ENCODE assay signal across 27 cellular contexts in genomic region chr16:89653656-89654295, GRCh38. TPM values are rescaled to one million over a fixed set of nuclear protein-coding genes. Genes with fewer than 3 reads are reported as not detected.
DNase-seq lines count a peak whose midpoint lies in the region; ATAC-seq and TF ChIP-seq lines count a peak whose summit lies in the region.
"Had no signal": no experiment of that assay in that cellular context is flagged by ENCODE, and none has a peak within 500 bp of the region (broad histone marks: within the 10 kb centered on the region; RNA-seq: fewer than 3 reads in every experiment).

No MANE protein-coding gene starts in this region.

- DNase-seq in T-helper 1 cell: no peak
- no peak for DNase-seq in stimulated activated naive CD8-positive, alpha-beta T cell treated with anti-CD3 and anti-CD28 coated beads, Interleukin-15, amount 100 ng/mL, for 72 hours
- no peak for DNase-seq in naive B cell
- no peak for DNase-seq in MM.1S
- no peak for DNase-seq in cerebellum (ENCODE audit: low spot score)
- DNase-seq: activated CD4-positive, alpha-beta T cell treated with anti-CD3 and anti-CD28 coated beads for 48 hours; anterior cingulate cortex; CD8-positive, alpha-beta T cell; dorsolateral prefrontal cortex; GM23248; islet precursor cell; left ventricle myocardium superior; NCI-H146; NCI-H510A treated with DMSO at 0.1 percent for 48 hours; PC-9; stimulated activated CD4-positive, alpha-beta T cell treated with anti-CD3 and anti-CD28 coated beads, Interleukin-4, amount 100 ng/mL, for 4 hours; stimulated activated naive CD4-positive, alpha-beta T cell treated with Interleukin-2 at 50 U/mL for 16 hours; thyroid gland had no signal

- no peak overlapping the region for H3K4me3 ChIP-seq in MM.1S (ENCODE audit: low read length)
- H3K4me3 ChIP-seq: cardiac muscle cell, dorsolateral prefrontal cortex, GM23248, PC-9, SJSA1, thyroid gland had no signal

- H3K79me2 ChIP-seq in MM.1S (ENCODE audit: low read length): peaks cover 33% of the 10 kb centered on the region

- peaks cover 23% of the 10 kb centered on the region for H3K4me1 Mint-ChIP-seq in T-helper 1 cell treated with Interleukin-12 subunit alpha and Interleukin-12 subunit beta and Interleukin-4 antibody, amounts not matched to agents 30 μg/mL and 1 μg/mL, for 36 hours (ENCODE audit: low read depth)
- peaks cover 33% of the 10 kb centered on the region for H3K4me1 Mint-ChIP-seq in stimulated activated naive CD8-positive, alpha-beta T cell treated with anti-CD3 and anti-CD28 coated beads, Interleukin-15, Interleukin-2, amounts not matched to agents 100 ng/mL and 50 ng/mL, for 24 hours (ENCODE audit: low read depth)
- H3K4me1 Mint-ChIP-seq in stimulated activated naive CD8-positive, alpha-beta T cell treated with anti-CD3 and anti-CD28 coated beads, Interleukin-15, amount 100 ng/mL, for 72 hours: peaks cover 30% of the 10 kb centered on the region
- H3K4me1 Mint-ChIP-seq in naive B cell: peaks cover 22 to 31% (median 26%) of the 10 kb centered on the region in 3 donors

- no peaks in the 10 kb centered on the region for H3K9me3 Mint-ChIP-seq in T-helper 1 cell treated with Interleukin-12 subunit alpha and Interleukin-12 subunit beta and Interleukin-4 antibody, amounts not matched to agents 30 μg/mL and 1 μg/mL, for 36 hours
- no peaks in the 10 kb centered on the region for H3K9me3 Mint-ChIP-seq in stimulated activated naive CD8-positive, alpha-beta T cell treated with anti-CD3 and anti-CD28 coated beads, Interleukin-15, Interleukin-2, amounts not matched to agents 100 ng/mL and 50 ng/mL, for 24 hours
- H3K9me3 Mint-ChIP-seq in stimulated activated naive CD8-positive, alpha-beta T cell treated with anti-CD3 and anti-CD28 coated beads, Interleukin-15, amount 100 ng/mL, for 72 hours: no peaks in the 10 kb centered on the region
- no peaks in the 10 kb centered on the region for H3K9me3 Mint-ChIP-seq in naive B cell
- H3K9me3 Mint-ChIP-seq: CD8-positive, alpha-beta T cell had no signal

- peak overlapping the region; percentile 50 for H3K4me3 Mint-ChIP-seq in T-helper 1 cell treated with Interleukin-12 subunit alpha and Interleukin-12 subunit beta and Interleukin-4 antibody, amounts not matched to agents 30 μg/mL and 1 μg/mL, for 36 hours
- peak overlapping the region; percentile 9 for H3K4me3 Mint-ChIP-seq in stimulated activated naive CD8-positive, alpha-beta T cell treated with anti-CD3 and anti-CD28 coated beads, Interleukin-15, Interleukin-2, amounts not matched to agents 100 ng/mL and 50 ng/mL, for 24 hours
- no peak overlapping the region for H3K4me3 Mint-ChIP-seq in stimulated activated naive CD8-positive, alpha-beta T cell treated with anti-CD3 and anti-CD28 coated beads, Interleukin-15, amount 100 ng/mL, for 72 hours
- peak overlapping the region in 6 of 8 donors; percentile 25 to 75 (median 38) for H3K4me3 Mint-ChIP-seq in naive B cell
- H3K4me3 Mint-ChIP-seq: CD8-positive, alpha-beta T cell had no signal

- no peaks in the 10 kb centered on the region for H3K36me3 ChIP-seq in MM.1S (replicated peaks; ENCODE audit: insufficient read depth, low read length)
- H3K36me3 ChIP-seq: thyroid gland had no signal

- H4K20me1 ChIP-seq in MM.1S (ENCODE audit: insufficient read depth, low read length): no peaks in the 10 kb centered on the region

- no peaks in the 10 kb centered on the region for H3K4me1 ChIP-seq in MM.1S (ENCODE audit: low read length)

- H3K27me3 Mint-ChIP-seq in T-helper 1 cell treated with Interleukin-12 subunit alpha and Interleukin-12 subunit beta and Interleukin-4 antibody, amounts not matched to agents 30 μg/mL and 1 μg/mL, for 36 hours (ENCODE audit: low read depth): no peaks in the 10 kb centered on the region
- no peaks in the 10 kb centered on the region for H3K27me3 Mint-ChIP-seq in stimulated activated naive CD8-positive, alpha-beta T cell treated with anti-CD3 and anti-CD28 coated beads, Interleukin-15, Interleukin-2, amounts not matched to agents 100 ng/mL and 50 ng/mL, for 24 hours
- H3K27me3 Mint-ChIP-seq in stimulated activated naive CD8-positive, alpha-beta T cell treated with anti-CD3 and anti-CD28 coated beads, Interleukin-15, amount 100 ng/mL, for 72 hours: no peaks in the 10 kb centered on the region
- H3K27me3 Mint-ChIP-seq in naive B cell: no peaks in the 10 kb centered on the region

- no peak overlapping the region for H2AFZ ChIP-seq in MM.1S (ENCODE audit: low read length)
- H2AFZ ChIP-seq: GM23248, PC-9 had no signal

- no peak overlapping the region for H3K27ac ChIP-seq in MM.1S (ENCODE audit: low read length)
- H3K27ac ChIP-seq: 22Rv1, cardiac muscle cell, dorsolateral prefrontal cortex, GM23248, PC-9, SJSA1, thyroid gland had no signal

- H3K27ac Mint-ChIP-seq in T-helper 1 cell treated with Interleukin-12 subunit alpha and Interleukin-12 subunit beta and Interleukin-4 antibody, amounts not matched to agents 30 μg/mL and 1 μg/mL, for 36 hours: peak overlapping the region; percentile 52
- H3K27ac Mint-ChIP-seq in stimulated activated naive CD8-positive, alpha-beta T cell treated with anti-CD3 and anti-CD28 coated beads, Interleukin-15, Interleukin-2, amounts not matched to agents 100 ng/mL and 50 ng/mL, for 24 hours: no peak overlapping the region
- no peak overlapping the region for H3K27ac Mint-ChIP-seq in stimulated activated naive CD8-positive, alpha-beta T cell treated with anti-CD3 and anti-CD28 coated beads, Interleukin-15, amount 100 ng/mL, for 72 hours
- H3K27ac Mint-ChIP-seq in naive B cell: peak overlapping the region in 1 of 6 donors; percentile 54
- H3K27ac Mint-ChIP-seq: CD8-positive, alpha-beta T cell had no signal

- no peak overlapping the region for H3K4me2 ChIP-seq in MM.1S (ENCODE audit: low read depth, low read length)
- H3K4me2 ChIP-seq: PC-9 had no signal

- H3K9me2 ChIP-seq in MM.1S (replicated peaks; ENCODE audit: insufficient read depth, low read length): no peaks in the 10 kb centered on the region

- H3K27me3 ChIP-seq in MM.1S (replicated peaks; ENCODE audit: insufficient read depth, low read length): no peaks in the 10 kb centered on the region
- H3K27me3 ChIP-seq: cardiac muscle cell, dorsolateral prefrontal cortex, SJSA1, thyroid gland had no signal

- TF ChIP-seq CTCF in MM.1S (IDR thresholded peaks at IDR 0.05; ENCODE audit: low read length): no peak

- ATAC-seq in stimulated activated naive CD8-positive, alpha-beta T cell treated with anti-CD3 and anti-CD28 coated beads, Interleukin-15, amount 100 ng/mL, for 72 hours: no peak
- ATAC-seq in naive B cell (ENCODE audit: low read depth in 2 of 2) (no peak), HG03342 (IDR thresholded peaks at IDR 0.05; ENCODE audit: unreplicated experiment) (no peak)
- ATAC-seq: CD8-positive, alpha-beta T cell; left ventricle myocardium superior; sciatic nerve had no signal

- H3K36me3 Mint-ChIP-seq in T-helper 1 cell treated with Interleukin-12 subunit alpha and Interleukin-12 subunit beta and Interleukin-4 antibody, amounts not matched to agents 30 μg/mL and 1 μg/mL, for 36 hours (ENCODE audit: low read depth): peaks cover 9% of the 10 kb centered on the region
- peaks cover 22% of the 10 kb centered on the region for H3K36me3 Mint-ChIP-seq in stimulated activated naive CD8-positive, alpha-beta T cell treated with anti-CD3 and anti-CD28 coated beads, Interleukin-15, Interleukin-2, amounts not matched to agents 100 ng/mL and 50 ng/mL, for 24 hours (ENCODE audit: low read depth)
- peaks cover 0 to 7% of the 10 kb centered on the region in 2 donors for H3K36me3 Mint-ChIP-seq in naive B cell

- H3F3A ChIP-seq in MM.1S (ENCODE audit: insufficient read depth, low read length): no peaks in the 10 kb centered on the region

- no peak overlapping the region for H3K9ac ChIP-seq in MM.1S (ENCODE audit: low read length)
- H3K9ac ChIP-seq: GM23248 had no signal

- no peaks in the 10 kb centered on the region for H3K9me3 ChIP-seq in MM.1S (replicated peaks; ENCODE audit: insufficient read depth, low read length)
- H3K9me3 ChIP-seq: SJSA1, thyroid gland had no signal

RNA-seq across cellular contexts. Expression of gene CHMP1A, which starts 3.7 kb away (rescaled TPM):
- polyA plus RNA-seq in naive B cell (ENCODE audit: low read depth in 6 of 6): 10 to 100 TPM; 63.0 to 91.4 (median 73.5) TPM
- total RNA-seq in cerebellum: 44.2 TPM

RNA-seq across cellular contexts. Expression of gene SPATA33, which starts 3.9 kb away (rescaled TPM):
- 1 to 10 TPM in 5 of 6 donors, not detected in 1; 1.5 to 3.2 (median 2.5) TPM for polyA plus RNA-seq in naive B cell (ENCODE audit: low read depth in 6 of 6)
- total RNA-seq in cerebellum: 13.4 TPM

RNA-seq across cellular contexts. Expression of gene CDK10, which starts 32.7 kb away (rescaled TPM):
- polyA plus RNA-seq in naive B cell (ENCODE audit: low read depth in 6 of 6): 10 to 100 TPM; 16.7 to 27.7 (median 19.6) TPM
- total RNA-seq in cerebellum: 31.1 TPM

RNA-seq across cellular contexts. Expression of gene DPEP1, which starts 40.3 kb away (rescaled TPM):
- not detected for polyA plus RNA-seq in naive B cell (ENCODE audit: low read depth in 6 of 6)
- total RNA-seq in cerebellum: 2.5 TPM
- total RNA-seq: CD8-positive, alpha-beta T cell; G401; GM23248; left ventricle myocardium superior; PC-9; sciatic nerve; T-helper 1 cell treated with Interleukin-12 subunit alpha and Interleukin-12 subunit beta and Interleukin-4 antibody, amounts not matched to agents 30 ng/mL and 1 ng/mL, for 36 hours had no signal
- polyA plus RNA-seq: GM23248 had no signal

RNA-seq across cellular contexts. Expression of gene SPATA2L, which starts 47.7 kb away (rescaled TPM):
- polyA plus RNA-seq in naive B cell (ENCODE audit: low read depth in 6 of 6): 10 to 100 TPM in 1 of 6 donors, 1 to 10 TPM in 5; 5.9 to 18.8 (median 8.6) TPM
- total RNA-seq in cerebellum: 10.6 TPM

Comparison
In these comparisons a context has a peak if more than half of its experiments do, and no peak if none do; other contexts are left out.
1. H3K4me3 Mint-ChIP-seq: peak in T-helper 1 cell treated with Interleukin-12 subunit alpha and Interleukin-12 subunit beta and Interleukin-4 antibody, amounts not matched to agents 30 μg/mL and 1 μg/mL, for 36 hours (single experiment), stimulated activated naive CD8-positive, alpha-beta T cell treated with anti-CD3 and anti-CD28 coated beads, Interleukin-15, Interleukin-2, amounts not matched to agents 100 ng/mL and 50 ng/mL, for 24 hours (single experiment) and naive B cell (6 of 8); none in stimulated activated naive CD8-positive, alpha-beta T cell treated with anti-CD3 and anti-CD28 coated beads, Interleukin-15, amount 100 ng/mL, for 72 hours (0 of 2).